9 cellular contexts compared by ENCODE assay signal in the genomic region with DNA sequence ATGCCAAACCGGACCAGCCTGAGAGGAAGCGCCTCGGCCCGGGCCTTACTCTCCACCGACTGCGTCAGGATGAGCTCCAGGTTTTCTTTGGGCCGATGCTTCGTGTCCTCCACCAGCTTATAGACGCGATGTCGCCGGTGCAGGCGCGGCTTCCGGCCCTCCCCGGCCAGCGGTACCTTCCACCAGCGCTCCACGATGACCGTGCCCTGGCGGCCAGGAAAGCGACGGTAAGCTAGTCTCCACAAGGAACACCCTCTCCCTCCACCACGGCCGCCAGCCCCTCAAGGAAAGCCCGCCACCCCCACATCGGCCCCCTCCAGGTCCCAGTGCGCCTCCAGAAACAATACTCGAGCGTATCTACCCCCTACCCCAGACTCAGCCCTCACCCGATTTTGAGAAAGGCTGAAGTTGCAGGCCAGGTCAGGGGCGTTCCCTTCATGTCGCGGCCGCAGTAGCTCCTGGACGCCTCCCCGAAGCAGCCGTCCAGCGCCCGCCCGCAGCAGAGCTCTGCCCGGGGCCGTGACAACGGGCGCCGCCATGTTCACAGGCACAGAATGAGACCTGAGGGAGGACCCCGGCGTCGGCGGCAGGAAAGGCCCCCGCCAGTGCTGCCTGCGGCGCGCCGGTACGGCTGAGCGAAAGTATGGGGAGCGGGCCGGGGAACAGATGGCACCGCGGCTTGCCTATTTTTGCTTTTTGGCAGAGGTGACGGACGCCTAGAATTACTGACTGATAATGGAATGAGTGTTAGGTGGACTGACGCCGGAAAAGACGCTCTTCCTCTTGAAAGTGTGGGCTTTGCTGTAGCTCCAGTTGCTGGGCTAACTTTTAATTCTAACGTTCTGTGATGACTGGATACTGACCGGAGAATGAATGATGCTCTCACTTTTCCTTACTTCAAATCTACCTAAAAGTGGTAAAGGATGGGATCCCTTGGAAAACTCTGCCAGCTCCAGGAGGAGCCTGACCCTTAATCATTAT. TPM values are rescaled to one million over a fixed set of nuclear protein-coding genes. Genes with fewer than 3 reads are reported as not detected.
DNase-seq lines count a peak whose midpoint lies in the region; ATAC-seq, FAIRE-seq and TF ChIP-seq lines count a peak whose summit lies in the region.
"Had no signal": no experiment of that assay in that cellular context is flagged by ENCODE, and none has a peak within 500 bp of the region (broad histone marks: within the 10 kb centered on the region; RNA-seq: fewer than 3 reads in every experiment).

A gene (minus strand): TSS at position 556 of the 981 bp plus-strand sequence. CDS start 17 bp downstream, at position 539.

- H3K27me3 ChIP-seq in BE2C (no peaks in the 10 kb centered on the region), HepG2 (ENCODE audit: control insufficient read depth in 1 of 2, insufficient read depth in 2 of 2, low read length in 2 of 2) (no peaks in the 10 kb centered on the region; a peak in 1 of 5 replicates)

- peak within 1 kb of the TSS; percentile 75 for H3K9ac ChIP-seq in HepG2 (ENCODE audit: insufficient read depth, low read depth, low read length)

- H3K9me3 ChIP-seq in BE2C (no peaks in the 10 kb centered on the region), HepG2 (ENCODE audit: low read length) (no peaks in the 10 kb centered on the region)

- no peak for TF ChIP-seq RAD21 in HepG2 (CRISPR knock-in tag; IDR thresholded peaks at IDR 0.05)

- in situ Hi-C loops in HepG2 (cut with HindIII; ENCODE audit: extremely low pct_ligation_motif_present, low pct_unique_long_range_greater_than_20kb) = no loop called here

- H3K4me3 ChIP-seq in BE2C (ENCODE audit: low read depth, low read length) = peak within 1 kb of the TSS; percentile 79
- peak within 1 kb of the TSS; percentile 72 to 95 (median 92) for H3K4me3 ChIP-seq in HepG2 (replicated peaks in 1 of 3; ENCODE audit: insufficient read depth in 1 of 3, low read depth in 2 of 3, low read length in 3 of 3)

- peak within 1 kb of the TSS; percentile 84 for H3K4me2 ChIP-seq in HepG2 (ENCODE audit: low read depth, low read length)

- peaks cover 5% of the 10 kb centered on the region for H3K79me2 ChIP-seq in HepG2 (ENCODE audit: insufficient read depth, low read length)

- intact Hi-C loops in HepG2 (cut with micrococcal nuclease; ENCODE audit: unreplicated experiment) = loop anchor here (10.0 kb wide), 1 partner anchor 72 kb away; a partner anchor contains a TSS

- H3K27ac ChIP-seq in HepG2 (ENCODE audit: extremely low read length, insufficient read depth, low read length) = peak within 1 kb of the TSS; percentile 83

- POLR2A ChIA-PET in HepG2 (lab: Yijun Ruan, JAX) = interaction anchor here (0.6 to 1.7 kb wide), 12 partner anchors 13 to 1965 kb away, joined by 3 to 21 read pairs (median 4); a partner anchor contains a TSS

- ATAC-seq in GM19324 (IDR thresholded peaks at IDR 0.05; ENCODE audit: low FRiP score, unreplicated experiment) (peak; percentile 84), HG03521 (IDR thresholded peaks at IDR 0.05; ENCODE audit: unreplicated experiment) (peak; percentile 88), HepG2 (peak; percentile 99)

- no peak for TF ChIP-seq EP300 in HepG2 (IDR thresholded peaks at IDR 0.05; ENCODE audit: low read depth in 2 of 2, low read length in 2 of 2)
- no peak for TF ChIP-seq EP300 in HepG2 (CRISPR knock-in tag; IDR thresholded peaks at IDR 0.05; ENCODE audit: borderline replicate concordance)

- H2AFZ ChIP-seq in HepG2 (ENCODE audit: low read length) = peak within 1 kb of the TSS; percentile 79

- no TSS peak for BruUV-seq in HepG2 (replicated peaks; lab: Mats Ljungman, UMichigan)

- no peak for FAIRE-seq in HepG2 (lab: Jason Lieb, UNC)
- FAIRE-seq: endometrium had no signal

- TF ChIP-seq CTCF in BE2C (IDR thresholded peaks at IDR 0.05; ENCODE audit: low read depth, low read length) (no peak), HepG2 (CRISPR knock-in tag; IDR thresholded peaks at IDR 0.05) (no peak; the same call in 1 of the 2 replicates)

- H3K36me3 ChIP-seq in BE2C = peaks cover 30% of the 10 kb centered on the region
- peaks cover 6 to 28% of the 10 kb centered on the region in 2 experiments for H3K36me3 ChIP-seq in HepG2 (replicated peaks in 1 of 2; ENCODE audit: control insufficient read depth in 1 of 2, insufficient read depth in 2 of 2, low read length in 2 of 2)

- no peaks in the 10 kb centered on the region for H4K20me1 ChIP-seq in HepG2 (ENCODE audit: insufficient read depth, low read length)

- TF ChIP-seq POLR2A in HepG2 (IDR thresholded peaks at IDR 0.05; ENCODE audit: insufficient read depth in 1 of 2, low read depth in 2 of 2, low read length in 2 of 2) = peak; percentile 69 to 72

- peak; percentile 90 for DNase-seq in BE2C
- peak; percentile 64 for DNase-seq in NCI-H774 (lab: John Stamatoyannopoulos, UW)
- peak; percentile 85 to 89 for DNase-seq in activated CD4-positive, alpha-beta T cell treated with anti-CD3 and anti-CD28 coated beads, Interleukin-2, amount 50 U/mL, for 48 hours
- peak; percentile 46 to 77 for DNase-seq in dermis microvascular lymphatic vessel endothelial cell (ENCODE audit: low read depth in 2 of 2)
- DNase-seq in HepG2 (ENCODE audit: low spot score) = peak; percentile 60
- DNase-seq in stimulated activated CD4-positive, alpha-beta T cell treated with anti-CD3 and anti-CD28 coated beads, Interleukin-2, amount 100 ng/mL, for 48 hours = peak; percentile 78 to 85

- under 1% methylated on average over 36 of the region's 68 CpGs for WGBS in HepG2 (ENCODE audit: low lambda C conversion rate)

- CTCF ChIA-PET in HepG2 (lab: Yijun Ruan, JAX; ENCODE audit: low intra/inter-chr PET ratio, low total read pairs) = no interaction called here

- H3K4me1 ChIP-seq in BE2C (no peaks in the 10 kb centered on the region), HepG2 (ENCODE audit: insufficient read depth, low read length) (peaks cover 24% of the 10 kb centered on the region)

TF ChIP-seq in HepG2, 621 proteins besides CTCF, POLR2A, EP300 and RAD21 (continues in another document):
- peak; percentile 73 for TF ChIP-seq ZNF430 (CRISPR knock-in tag; IDR thresholded peaks at IDR 0.05)
- TF ChIP-seq, protein P1, sequence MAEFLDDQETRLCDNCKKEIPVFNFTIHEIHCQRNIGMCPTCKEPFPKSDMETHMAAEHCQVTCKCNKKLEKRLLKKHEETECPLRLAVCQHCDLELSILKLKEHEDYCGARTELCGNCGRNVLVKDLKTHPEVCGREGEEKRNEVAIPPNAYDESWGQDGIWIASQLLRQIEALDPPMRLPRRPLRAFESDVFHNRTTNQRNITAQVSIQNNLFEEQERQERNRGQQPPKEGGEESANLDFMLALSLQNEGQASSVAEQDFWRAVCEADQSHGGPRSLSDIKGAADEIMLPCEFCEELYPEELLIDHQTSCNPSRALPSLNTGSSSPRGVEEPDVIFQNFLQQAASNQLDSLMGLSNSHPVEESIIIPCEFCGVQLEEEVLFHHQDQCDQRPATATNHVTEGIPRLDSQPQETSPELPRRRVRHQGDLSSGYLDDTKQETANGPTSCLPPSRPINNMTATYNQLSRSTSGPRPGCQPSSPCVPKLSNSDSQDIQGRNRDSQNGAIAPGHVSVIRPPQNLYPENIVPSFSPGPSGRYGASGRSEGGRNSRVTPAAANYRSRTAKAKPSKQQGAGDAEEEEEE (CRISPR knock-in tag; IDR thresholded peaks at IDR 0.05; ENCODE audit: borderline replicate concordance) = 0 out of 2 replicates have a peak, but pooled peaks have one; percentile 39

RNA-seq across cellular contexts. Expression of the gene that starts here (rescaled TPM):
- polyA plus RNA-seq in BE2C (2012; ENCODE audit: insufficient read depth, insufficient read length, low read depth) = 230 TPM
- total RNA-seq in dermis microvascular lymphatic vessel endothelial cell (73.8 and 126 TPM in 2 replicates), HepG2 (2016; rRNA removed; fragmentation: Illumina TruSeq; extraction: Trizol) (107 and 119 TPM in 2 replicates)
- total RNA-seq in HepG2 (2016; cell fraction: cytosol; rRNA removed; fragmentation: Illumina TruSeq; extraction: Trizol; ENCODE audit: low read depth) = 60.2 TPM in 2 replicates
- total RNA-seq in HepG2 (2016; cell fraction: insoluble cytoplasmic fraction; rRNA removed; fragmentation: Illumina TruSeq; extraction: Trizol) = 102 and 120 TPM in 2 replicates
- 64.6 and 69.8 TPM in 2 replicates for total RNA-seq in HepG2 (2016; cell fraction: membrane; rRNA removed; fragmentation: Illumina TruSeq; extraction: Trizol)
- 48.1 and 63.1 TPM in 2 replicates for total RNA-seq in HepG2 (2016; cell fraction: nucleus; rRNA removed; fragmentation: Illumina TruSeq; extraction: Trizol)
- polyA plus RNA-seq in HepG2 (2011; rRNA removed) = 64.3 and 72.1 TPM in 2 replicates
- 52.6 and 61.1 TPM in 2 replicates for polyA plus RNA-seq in HepG2 (2011; cell fraction: cytosol; rRNA removed)
- polyA plus RNA-seq in HepG2 (2011; cell fraction: nucleus; rRNA removed) = 70.6 and 76.7 TPM in 2 replicates
- polyA plus RNA-seq in HepG2 (2012) = 66.7 and 75.5 TPM in 2 replicates
- polyA plus RNA-seq in HepG2 (2016; cell fraction: cytosol; fragmentation: Illumina TruSeq; extraction: Trizol; ENCODE audit: low read depth) = 43.8 and 46.0 TPM in 2 replicates
- polyA plus RNA-seq in HepG2 (2016; cell fraction: insoluble cytoplasmic fraction; fragmentation: Illumina TruSeq; extraction: Trizol; ENCODE audit: low read depth) = 120 and 126 TPM in 2 replicates
- polyA plus RNA-seq in HepG2 (2016; cell fraction: membrane; fragmentation: Illumina TruSeq; extraction: Trizol; ENCODE audit: low read depth) = 60.2 and 71.9 TPM in 2 replicates
- polyA plus RNA-seq in HepG2 (2016; cell fraction: nucleus; fragmentation: Illumina TruSeq; extraction: Trizol; ENCODE audit: insufficient read depth, low read depth) = 76.3 and 94.3 TPM in 2 replicates
- polyA minus RNA-seq in HepG2 (2011; rRNA and poly(A)+ RNA removed; ENCODE audit: low replicate concordance) = 27.1 and 132 TPM in 2 replicates
- polyA minus RNA-seq in HepG2 (2011; cell fraction: cytosol; rRNA and poly(A)+ RNA removed) = 36.5 and 37.1 TPM in 2 replicates
- 35.1 and 42.1 TPM in 2 replicates for polyA minus RNA-seq in HepG2 (2011; cell fraction: nucleus; rRNA and poly(A)+ RNA removed)

Comparison
In these comparisons a context has a peak if more than half of its experiments do, and no peak if none do; other contexts are left out.
1. Peak in every context shown above with its lines: DNase-seq, ATAC-seq, H3K4me3 ChIP-seq and H3K27ac ChIP-seq.